ENCODE assay signal across 8 cellular contexts in genomic region chr6:144214622-144215401, GRCh38.
A peak's percentile ranks its signal among the peaks of the same experiment; 100 is the strongest.
DNase-seq lines count a peak whose midpoint lies in the region; ATAC-seq and TF ChIP-seq lines count a peak whose summit lies in the region.

No MANE protein-coding gene starts in this region.

- peaks cover 9% of the 10 kb centered on the region for H3K27me3 Mint-ChIP-seq in activated T-cell treated with anti-CD3 and anti-CD28 coated beads, Interleukin-2, amount 50 U/mL, for 24 hours

- no peak for TF ChIP-seq POLR2A in body of pancreas (IDR thresholded peaks at IDR 0.05)
- no peak for TF ChIP-seq POLR2A in upper lobe of left lung (IDR thresholded peaks at IDR 0.05)

- no peak overlapping the region for H3K9ac ChIP-seq in muscle layer of colon (ENCODE audit: low read length)

- peak overlapping the region; percentile 90 for H3K4me3 Mint-ChIP-seq in activated T-cell treated with anti-CD3 and anti-CD28 coated beads, Interleukin-2, amount 50 U/mL, for 24 hours

- no peak for TF ChIP-seq CTCF in body of pancreas (IDR thresholded peaks at IDR 0.05)
- TF ChIP-seq CTCF in upper lobe of left lung (IDR thresholded peaks at IDR 0.05) = no peak
- TF ChIP-seq CTCF in omental fat pad (IDR thresholded peaks at IDR 0.05) = no peak

- peaks cover 9% of the 10 kb centered on the region for H3K4me1 ChIP-seq in body of pancreas
- peaks cover 14% of the 10 kb centered on the region for H3K4me1 ChIP-seq in muscle layer of colon (ENCODE audit: insufficient read depth, low read length)
- H3K4me1 ChIP-seq in upper lobe of left lung = peaks cover 12 to 17% (median 14%) of the 10 kb centered on the region in 4 donors

- H3K27ac Mint-ChIP-seq in activated T-cell treated with anti-CD3 and anti-CD28 coated beads, Interleukin-2, amount 50 U/mL, for 24 hours = peak overlapping the region; percentile 100

- H3K4me3 ChIP-seq in body of pancreas (no peak overlapping the region), muscle layer of colon (ENCODE audit: low read depth in 1 of 2, low read length in 2 of 2) (peak overlapping the region in 1 of 2 donors; percentile 95), upper lobe of left lung (peak overlapping the region in 3 of 4 donors; percentile 50 to 65 (median 61))

- ATAC-seq in body of pancreas (no peak), upper lobe of left lung (ENCODE audit: low FRiP score in 2 of 2) (no peak), omental fat pad (ENCODE audit: low FRiP score) (no peak)

- H3K27ac ChIP-seq in body of pancreas = peak overlapping the region; percentile 86 to 97 (median 94)
- H3K27ac ChIP-seq in muscle layer of colon (ENCODE audit: low read depth, low read length) = peak overlapping the region; percentile 97
- peak overlapping the region; percentile 93 to 99 (median 96) for H3K27ac ChIP-seq in upper lobe of left lung

- DNase-seq in activated T-cell treated with anti-CD3 and anti-CD28 coated beads, Interleukin-2, amount 50 U/mL, for 24 hours = peak; percentile 39
- DNase-seq in activated T-cell treated with anti-CD3 and anti-CD28 coated beads for 4 hours (no peak), body of pancreas (no peak), upper lobe of left lung (peak in 1 of 2 donors; percentile 25), iPS-NIHi7 (ENCODE audit: extremely low spot score) (no peak), cerebellar cortex (ENCODE audit: low spot score) (no peak), omental fat pad (ENCODE audit: low spot score) (no peak)

- no peak for TF ChIP-seq EP300 in upper lobe of left lung (IDR thresholded peaks at IDR 0.05)

- no peaks in the 10 kb centered on the region for H3K9me3 ChIP-seq in body of pancreas
- H3K9me3 ChIP-seq in muscle layer of colon (ENCODE audit: low read length) = no peaks in the 10 kb centered on the region
- H3K9me3 ChIP-seq in upper lobe of left lung = no peaks in the 10 kb centered on the region

- H3K36me3 ChIP-seq in body of pancreas (replicated peaks in 1 of 2; ENCODE audit: insufficient read depth in 1 of 2, low read depth in 2 of 2) (no peaks in the 10 kb centered on the region), muscle layer of colon (ENCODE audit: insufficient read depth, low read length) (no peaks in the 10 kb centered on the region), upper lobe of left lung (no peaks in the 10 kb centered on the region)

- peaks cover 42% of the 10 kb centered on the region for H3K4me1 Mint-ChIP-seq in activated T-cell treated with anti-CD3 and anti-CD28 coated beads, Interleukin-2, amount 50 U/mL, for 24 hours (ENCODE audit: low read depth)

- peaks cover 7% of the 10 kb centered on the region for H3K9me3 Mint-ChIP-seq in activated T-cell treated with anti-CD3 and anti-CD28 coated beads, Interleukin-2, amount 50 U/mL, for 24 hours

- H3K27me3 ChIP-seq in body of pancreas (no peaks in the 10 kb centered on the region), muscle layer of colon (ENCODE audit: control insufficient read depth in 1 of 2, insufficient read depth in 2 of 2, low read length in 2 of 2) (no peaks in the 10 kb centered on the region), upper lobe of left lung (no peaks in the 10 kb centered on the region)

- 79 to 85% methylated on average over 10 to 16 of the region's 16 CpGs for WGBS in body of pancreas, 2 donors
- 84% methylated on average over 10 to 16 of the region's 16 CpGs for WGBS in upper lobe of left lung, 2 donors

- H3K36me3 Mint-ChIP-seq in activated T-cell treated with anti-CD3 and anti-CD28 coated beads, Interleukin-2, amount 50 U/mL, for 24 hours (ENCODE audit: low read depth) = peaks cover 5% of the 10 kb centered on the region

- intact Hi-C loops in body of pancreas (cut with DNase I) = no loop called here

Comparison
In these comparisons a context has a peak if more than half of its experiments do, and no peak if none do; other contexts are left out.
1. H3K4me3 ChIP-seq: peak in upper lobe of left lung (3 of 4); none in body of pancreas (0 of 2).
2. Peak in every context shown above with its lines, with median percentiles within 50 percentile points of each other: H3K27ac ChIP-seq.